26 cellular contexts compared by ENCODE assay signal in genomic region chr14:58817846-58818245, GRCh38.
DNase-seq lines count a peak whose midpoint lies in the region; FAIRE-seq and TF ChIP-seq lines count a peak whose summit lies in the region.
"Had no signal": no experiment of that assay in that cellular context is flagged by ENCODE, and none has a peak within 500 bp of the region (broad histone marks: within the 10 kb centered on the region; RNA-seq: fewer than 3 reads in every experiment).

No MANE protein-coding gene starts in this region.

- no peaks in the 10 kb centered on the region for H3K36me3 ChIP-seq in bronchial epithelial cell (ENCODE audit: control insufficient read depth, insufficient read depth, low read length)
- H3K36me3 ChIP-seq: cardiac muscle cell, gastroesophageal sphincter, ovary, right atrium auricular region, tibial artery had no signal

- no peak for FAIRE-seq in bronchial epithelial cell (lab: Jason Lieb, UNC)
- FAIRE-seq: G401.6, islet of Langerhans had no signal

- peaks cover 3% of the 10 kb centered on the region for H3K27me3 Mint-ChIP-seq in glutamatergic neuron (ENCODE audit: unreplicated experiment)
- H3K27me3 Mint-ChIP-seq: activated CD8-positive, alpha-beta T cell treated with anti-CD3 and anti-CD28 coated beads for 36 hours; naive thymus-derived CD8-positive, alpha-beta T cell had no signal

- H3K4me3 ChIP-seq in bronchial epithelial cell (ENCODE audit: low read depth, low read length): no peak overlapping the region
- H3K4me3 ChIP-seq in foreskin fibroblast (ENCODE audit: low read depth in 1 of 2, low read length in 2 of 2): no peak overlapping the region
- H3K4me3 ChIP-seq: cardiac muscle cell, gastroesophageal sphincter, ovary, right atrium auricular region, tibial artery had no signal

- H3K27me3 ChIP-seq in bronchial epithelial cell (ENCODE audit: control insufficient read depth, insufficient read depth, low read length): no peaks in the 10 kb centered on the region
- H3K27me3 ChIP-seq: cardiac muscle cell, gastroesophageal sphincter, ovary, right atrium auricular region, tibial artery had no signal

- no peaks in the 10 kb centered on the region for H3K36me3 Mint-ChIP-seq in glutamatergic neuron (ENCODE audit: unreplicated experiment)
- H3K36me3 Mint-ChIP-seq: activated naive CD8-positive, alpha-beta T cell treated with anti-CD3 and anti-CD28 coated beads, Interleukin-2, amount 10 ng/mL, durations not matched to agents 7 days and 5 days; mesothelial cell of epicardium; naive thymus-derived CD8-positive, alpha-beta T cell; T-cell had no signal

- H3K4me1 Mint-ChIP-seq in glutamatergic neuron (ENCODE audit: low read depth, unreplicated experiment): peaks cover 12% of the 10 kb centered on the region
- H3K4me1 Mint-ChIP-seq: activated naive CD8-positive, alpha-beta T cell treated with anti-CD3 and anti-CD28 coated beads, Interleukin-2, amount 10 ng/mL, durations not matched to agents 7 days and 5 days; naive thymus-derived CD8-positive, alpha-beta T cell; stimulated activated naive CD8-positive, alpha-beta T cell treated with anti-CD3 and anti-CD28 coated beads, Interleukin-15, amount 100 ng/mL, for 72 hours; T-cell had no signal

- H3K4me3 Mint-ChIP-seq in glutamatergic neuron (ENCODE audit: unreplicated experiment): no peak overlapping the region
- H3K4me3 Mint-ChIP-seq: activated CD8-positive, alpha-beta T cell treated with anti-CD3 and anti-CD28 coated beads for 36 hours; activated naive CD8-positive, alpha-beta T cell treated with anti-CD3 and anti-CD28 coated beads, Interleukin-2, amount 10 ng/mL, durations not matched to agents 7 days and 5 days; mesothelial cell of epicardium; naive thymus-derived CD8-positive, alpha-beta T cell; stimulated activated naive CD8-positive, alpha-beta T cell treated with anti-CD3 and anti-CD28 coated beads, Interleukin-15, amount 100 ng/mL, for 72 hours; T-cell had no signal

- peak; percentile 25 for DNase-seq in HS-5 (ENCODE audit: low read depth)
- peak; percentile 30 for DNase-seq in bronchial epithelial cell (ENCODE audit: low read depth)
- DNase-seq in foreskin fibroblast: peak; percentile 14 to 59
- no peak for DNase-seq in NCI-H146 (lab: John Stamatoyannopoulos, UW)
- DNase-seq in central memory CD4-positive, alpha-beta T cell: no peak
- no peak for DNase-seq in glutamatergic neuron
- DNase-seq in stimulated activated CD4-positive, alpha-beta T cell treated with anti-CD3 and anti-CD28 coated beads, Interleukin-1b, Interleukin-23, amount 100 ng/mL, for 48 hours: no peak
- DNase-seq: activated CD8-positive, alpha-beta T cell treated with anti-CD3 and anti-CD28 coated beads for 36 hours; activated effector memory CD4-positive, alpha-beta T cell treated with anti-CD3 and anti-CD28 coated beads, Interleukin-2, amount 50 U/mL, for 16 hours; activated naive CD8-positive, alpha-beta T cell treated with anti-CD3 and anti-CD28 coated beads, Interleukin-2, amount 10 ng/mL, durations not matched to agents 7 days and 5 days; DMS153; KBM-7; left ventricle myocardium superior; naive thymus-derived CD8-positive, alpha-beta T cell; NCI-H1436; NCI-H510A; ovary; stimulated activated naive CD8-positive, alpha-beta T cell treated with anti-CD3 and anti-CD28 coated beads, Interleukin-15, amount 100 ng/mL, for 72 hours; T-cell; tibial artery had no signal

- no peak for TF ChIP-seq CTCF in bronchial epithelial cell (IDR thresholded peaks at IDR 0.05; ENCODE audit: insufficient read depth, low read length, severe bottlenecking)
- TF ChIP-seq CTCF in foreskin fibroblast (IDR thresholded peaks at IDR 0.05; ENCODE audit: low read depth, low read length): no peak
- no peak for TF ChIP-seq CTCF in glutamatergic neuron (IDR thresholded peaks at IDR 0.05; ENCODE audit: partially characterized antibody, unreplicated experiment)

- no peak overlapping the region for H3K27ac Mint-ChIP-seq in glutamatergic neuron (ENCODE audit: unreplicated experiment)
- H3K27ac Mint-ChIP-seq: activated CD8-positive, alpha-beta T cell treated with anti-CD3 and anti-CD28 coated beads for 36 hours; activated naive CD8-positive, alpha-beta T cell treated with anti-CD3 and anti-CD28 coated beads, Interleukin-2, amount 10 ng/mL, durations not matched to agents 7 days and 5 days; mesothelial cell of epicardium; naive thymus-derived CD8-positive, alpha-beta T cell; T-cell had no signal

- peaks cover 3% of the 10 kb centered on the region for H3K9me3 Mint-ChIP-seq in glutamatergic neuron (ENCODE audit: unreplicated experiment)
- H3K9me3 Mint-ChIP-seq: activated CD8-positive, alpha-beta T cell treated with anti-CD3 and anti-CD28 coated beads for 36 hours; activated naive CD8-positive, alpha-beta T cell treated with anti-CD3 and anti-CD28 coated beads, Interleukin-2, amount 10 ng/mL, durations not matched to agents 7 days and 5 days; mesothelial cell of epicardium; naive thymus-derived CD8-positive, alpha-beta T cell; stimulated activated naive CD8-positive, alpha-beta T cell treated with anti-CD3 and anti-CD28 coated beads, Interleukin-15, amount 100 ng/mL, for 72 hours; T-cell had no signal

Comparison
In these comparisons a context has a peak if more than half of its experiments do, and no peak if none do; other contexts are left out.
1. DNase-seq: peak in HS-5 (single experiment), bronchial epithelial cell (single experiment) and foreskin fibroblast (2 of 2); none in NCI-H146 (single experiment), central memory CD4-positive, alpha-beta T cell (single experiment), glutamatergic neuron (single experiment) and stimulated activated CD4-positive, alpha-beta T cell treated with anti-CD3 and anti-CD28 coated beads, Interleukin-1b, Interleukin-23, amount 100 ng/mL, for 48 hours (single experiment).